ENCODE assay signal across 8 cellular contexts in the genomic region with DNA sequence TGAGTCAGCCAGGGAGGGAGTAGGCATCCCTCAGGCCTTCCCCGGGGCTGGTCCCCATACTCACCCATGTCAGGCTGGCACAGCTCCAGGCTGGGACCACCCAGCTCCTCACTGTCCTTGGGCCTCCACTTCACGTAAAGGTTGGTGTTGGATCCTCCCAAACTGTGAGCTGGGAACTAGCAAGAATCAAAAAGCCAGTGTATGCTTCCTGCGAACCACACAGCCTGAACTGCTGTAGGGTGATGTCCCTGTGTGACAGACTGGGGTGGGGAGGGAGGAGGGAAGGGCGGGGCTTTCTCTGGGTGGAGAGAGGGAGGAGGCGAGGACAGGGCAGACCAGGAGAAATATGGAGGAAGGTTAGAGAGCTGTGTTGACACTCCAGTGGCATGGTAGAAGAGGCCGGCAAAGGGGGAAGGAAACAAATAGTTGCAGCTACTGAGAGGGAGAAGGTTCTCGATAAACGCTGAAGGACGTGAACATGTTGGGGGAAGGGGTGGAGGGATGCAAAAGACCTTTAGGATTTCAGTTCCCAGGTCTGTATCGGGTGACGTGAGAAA. TPM values are rescaled to one million over a fixed set of nuclear protein-coding genes. Genes with fewer than 3 reads are reported as not detected.
DNase-seq lines count a peak whose midpoint lies in the region; ATAC-seq and TF ChIP-seq lines count a peak whose summit lies in the region.

No MANE protein-coding gene starts in this region.

- peak; percentile 27 for ATAC-seq in HG03378 (IDR thresholded peaks at IDR 0.05; ENCODE audit: unreplicated experiment)

- H3K4me3 ChIP-seq in lower leg skin (ENCODE audit: low read depth, poor library complexity, severe bottlenecking): peak overlapping the region; percentile 72

- H3K36me3 Mint-ChIP-seq in activated CD4-positive, alpha-beta T cell treated with anti-CD3 and anti-CD28 coated beads, Interleukin-2, amount 10 ng/mL, durations not matched to agents 7 days and 5 days (ENCODE audit: low read depth): peaks cover 32% of the 10 kb centered on the region

- DNase-seq in AML-193 (lab: John Stamatoyannopoulos, UW) (peak; percentile 73 to 81), NCI-H510A treated with DMSO at 0.1 percent for 48 hours (lab: John Stamatoyannopoulos, UW) (peak; percentile 76), dermis blood vessel endothelial cell (peak; percentile 78), lower leg skin (ENCODE audit: low spot score in 2 of 2) (peak; percentile 94 to 97)
- DNase-seq in activated CD4-positive, alpha-beta T cell treated with anti-CD3 and anti-CD28 coated beads, Interleukin-2, amount 10 ng/mL, durations not matched to agents 7 days and 5 days: peak; percentile 89
- DNase-seq in stimulated activated CD4-positive, alpha-beta T cell treated with anti-CD3 and anti-CD28 coated beads, TNF-alpha, amount 100 ng/mL, for 1 hour (ENCODE audit: low read depth in 3 of 3, low spot score in 1 of 3): peak; percentile 40 to 66 (median 51)

- intact Hi-C loops in lower leg skin (cut with DNase I; ENCODE audit: low total_unique reads): no loop called here

- peak overlapping the region; percentile 97 for H3K27ac Mint-ChIP-seq in activated CD4-positive, alpha-beta T cell treated with anti-CD3 and anti-CD28 coated beads, Interleukin-2, amount 10 ng/mL, durations not matched to agents 7 days and 5 days

- H3K9me3 Mint-ChIP-seq in activated CD4-positive, alpha-beta T cell treated with anti-CD3 and anti-CD28 coated beads, Interleukin-2, amount 10 ng/mL, durations not matched to agents 7 days and 5 days: no peaks in the 10 kb centered on the region

- 0 to 1% methylated on average over 11 of the region's 11 CpGs for WGBS in lower leg skin, 2 donors

- H3K27me3 Mint-ChIP-seq in activated CD4-positive, alpha-beta T cell treated with anti-CD3 and anti-CD28 coated beads, Interleukin-2, amount 10 ng/mL, durations not matched to agents 7 days and 5 days: no peaks in the 10 kb centered on the region

- H3K4me1 Mint-ChIP-seq in activated CD4-positive, alpha-beta T cell treated with anti-CD3 and anti-CD28 coated beads, Interleukin-2, amount 10 ng/mL, durations not matched to agents 7 days and 5 days: peaks cover 71% of the 10 kb centered on the region

- CTCF ChIA-PET in activated CD4-positive, alpha-beta T cell treated with anti-CD3 and anti-CD28 coated beads, Interleukin-2, amount 10 ng/mL, durations not matched to agents 7 days and 5 days (lab: Charles Lee): interaction anchor here (0.7 to 4.8 kb wide), 16 partner anchors 9 to 369 kb away, joined by 3 to 27 read pairs (median 5); partner anchors contain the start of genes ATP5F1B, COQ10A and STAT2

- peak overlapping the region; percentile 94 for H3K4me3 Mint-ChIP-seq in activated CD4-positive, alpha-beta T cell treated with anti-CD3 and anti-CD28 coated beads, Interleukin-2, amount 10 ng/mL, durations not matched to agents 7 days and 5 days

- POLR2A ChIA-PET in activated CD4-positive, alpha-beta T cell treated with anti-CD3 and anti-CD28 coated beads, Interleukin-2, amount 10 ng/mL, durations not matched to agents 7 days and 5 days (lab: Charles Lee): interaction anchor here (0.8 to 2.0 kb wide), 2 partner anchors 9 to 52 kb away, joined by 3 to 6 read pairs; partner anchors contain the start of gene PTGES3

- peak; percentile 58 for TF ChIP-seq POLR2A in GM19099 (IDR thresholded peaks at IDR 0.05; ENCODE audit: extremely low read depth, insufficient read length, low read depth)
- TF ChIP-seq POLR2A in lower leg skin (IDR thresholded peaks at IDR 0.05): peak in 1 of 2 donors; percentile 42

- TF ChIP-seq CTCF in lower leg skin (IDR thresholded peaks at IDR 0.05): no peak

RNA-seq across cellular contexts. Expression of gene BAZ2A, which starts 6.1 kb away (rescaled TPM):
- 100 to 1,000 TPM in 1 of 2 experiments, 10 to 100 TPM in 1; 98.4 to 116 TPM for total RNA-seq in activated CD4-positive, alpha-beta T cell treated with anti-CD3 and anti-CD28 coated beads, Interleukin-2, amount 10 ng/mL, durations not matched to agents 7 days and 5 days
- 23.5 and 40.9 TPM in 2 replicates for total RNA-seq in dermis blood vessel endothelial cell
- 100 to 1,000 TPM in 2 of 4 donors, 10 to 100 TPM in 2; 64.8 to 141 (median 107) TPM for total RNA-seq in lower leg skin

RNA-seq across cellular contexts. Expression of gene ATP5F1B, which starts 9.6 kb away (rescaled TPM):
- 100 to 1,000 TPM; 506 to 539 TPM for total RNA-seq in activated CD4-positive, alpha-beta T cell treated with anti-CD3 and anti-CD28 coated beads, Interleukin-2, amount 10 ng/mL, durations not matched to agents 7 days and 5 days
- 402 and 579 TPM in 2 replicates for total RNA-seq in dermis blood vessel endothelial cell
- total RNA-seq in lower leg skin: 100 to 1,000 TPM; 360 to 457 (median 395) TPM

RNA-seq across cellular contexts. Expression of gene PTGES3, which starts 51.9 kb away (rescaled TPM):
- total RNA-seq in activated CD4-positive, alpha-beta T cell treated with anti-CD3 and anti-CD28 coated beads, Interleukin-2, amount 10 ng/mL, durations not matched to agents 7 days and 5 days: 100 to 1,000 TPM; 218 to 236 TPM
- 54.1 and 116 TPM in 2 replicates for total RNA-seq in dermis blood vessel endothelial cell
- 10 to 100 TPM; 57.0 to 73.7 (median 62.3) TPM for total RNA-seq in lower leg skin

Comparison
In these comparisons a context has a peak if more than half of its experiments do, and no peak if none do; other contexts are left out.
1. Peak in every context shown above with its lines: DNase-seq, ATAC-seq and H3K4me3 ChIP-seq.